ENCODE assay signal across 12 cellular contexts in the genomic region with DNA sequence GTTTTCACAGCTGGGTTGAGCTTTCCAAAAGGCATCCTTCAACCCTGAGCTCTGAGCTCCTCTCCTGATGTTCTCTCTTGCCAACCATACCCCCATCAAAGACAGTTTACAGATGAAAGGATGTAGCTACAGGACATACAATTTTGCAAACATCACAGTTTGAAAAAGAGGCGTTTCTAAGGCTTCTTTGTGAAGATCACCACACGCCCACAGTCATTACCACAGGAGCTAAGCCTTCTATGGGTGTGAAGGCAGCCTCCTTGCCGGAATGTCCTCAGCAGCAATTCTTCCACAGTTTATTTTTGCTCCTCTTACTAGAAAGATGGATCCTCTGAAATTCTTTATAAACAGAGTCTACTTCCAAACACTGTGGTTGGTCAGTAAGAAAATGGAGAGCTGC. TPM values are rescaled to one million over a fixed set of nuclear protein-coding genes. Genes with fewer than 3 reads are reported as not detected.
DNase-seq lines count a peak whose midpoint lies in the region; ATAC-seq and TF ChIP-seq lines count a peak whose summit lies in the region.
"Had no signal": no experiment of that assay in that cellular context is flagged by ENCODE, and none has a peak within 500 bp of the region (broad histone marks: within the 10 kb centered on the region; RNA-seq: fewer than 3 reads in every experiment).

No MANE protein-coding gene starts in this region.

- ATAC-seq in central memory CD8-positive, alpha-beta T cell (replicated peaks; ENCODE audit: extremely low read depth, poor library complexity, severe bottlenecking): peak; percentile 50
- no peak for ATAC-seq in GM21529 (IDR thresholded peaks at IDR 0.05; ENCODE audit: unreplicated experiment)
- ATAC-seq in HG02973 (IDR thresholded peaks at IDR 0.05; ENCODE audit: unreplicated experiment): no peak

- no peak for TF ChIP-seq RAD21 in neural cell (conservative IDR thresholded peaks at IDR 0.05)

- H3K27ac ChIP-seq in neural cell (ENCODE audit: low read length): no peak overlapping the region
- H3K27ac ChIP-seq: colonic mucosa had no signal

- H3K4me1 Mint-ChIP-seq in CD14-positive monocyte: peaks cover 88% of the 10 kb centered on the region
- no peaks in the 10 kb centered on the region for H3K4me1 Mint-ChIP-seq in central memory CD8-positive, alpha-beta T cell

- peaks cover 0 to 3% (median 0%) of the 10 kb centered on the region in 3 donors for H3K27me3 Mint-ChIP-seq in CD14-positive monocyte (ENCODE audit: low read depth in 3 of 3)
- peaks cover 8% of the 10 kb centered on the region for H3K27me3 Mint-ChIP-seq in central memory CD8-positive, alpha-beta T cell

- DNase-seq in CD14-positive monocyte (ENCODE audit: low spot score) (no peak), NCI-H2081 treated with DMSO at 0.1 percent for 48 hours (lab: John Stamatoyannopoulos, UW) (peak; percentile 47), ureter (ENCODE audit: low spot score) (no peak), SKM-1 treated with dmso at 0.1 percent for 144 hours (lab: John Stamatoyannopoulos, UW; ENCODE audit: unreplicated experiment) (no peak)
- DNase-seq in central memory CD8-positive, alpha-beta T cell (ENCODE audit: low spot score in 2 of 2): no peak
- DNase-seq: colonic mucosa; NCI-H510A; RPMI8226; stimulated activated CD4-positive, alpha-beta T cell treated with anti-CD3 and anti-CD28 coated beads, Interleukin-12 subunit alpha, Interleukin-12 subunit beta, amount 100 ng/mL, for 4 hours had no signal

- TF ChIP-seq CTCF in CD14-positive monocyte (IDR thresholded peaks at IDR 0.05) (no peak), neural cell (IDR thresholded peaks at IDR 0.05; ENCODE audit: poor library complexity, severe bottlenecking) (no peak)

- TF ChIP-seq EP300 in neural cell (conservative IDR thresholded peaks at IDR 0.05; ENCODE audit: poor library complexity, severe bottlenecking): no peak

- H3K9ac ChIP-seq in neural cell (ENCODE audit: low read length): no peak overlapping the region

- H3K36me3 ChIP-seq in neural cell (ENCODE audit: insufficient read depth, low read length): no peaks in the 10 kb centered on the region
- H3K36me3 ChIP-seq: colonic mucosa had no signal

- peak overlapping the region in 1 of 2 donors; percentile 30 for H3K4me3 Mint-ChIP-seq in CD14-positive monocyte
- H3K4me3 Mint-ChIP-seq in central memory CD8-positive, alpha-beta T cell: no peak overlapping the region

- intact Hi-C loops in CD14-positive monocyte (cut with micrococcal nuclease): no loop called here

- H4K20me1 ChIP-seq in neural cell (ENCODE audit: insufficient read depth): peaks cover 82% of the 10 kb centered on the region

- no peaks in the 10 kb centered on the region for H3K27me3 ChIP-seq in neural cell (ENCODE audit: insufficient read depth, low read depth, low read length)
- H3K27me3 ChIP-seq: colonic mucosa had no signal

- no peak overlapping the region for H2AFZ ChIP-seq in neural cell (ENCODE audit: low read depth, low read length)

- no peaks in the 10 kb centered on the region for H3K9me2 ChIP-seq in neural cell (ENCODE audit: insufficient read depth, low read length)

- peak overlapping the region; percentile 17 to 87 (median 68) for H3K27ac Mint-ChIP-seq in CD14-positive monocyte
- H3K27ac Mint-ChIP-seq in central memory CD8-positive, alpha-beta T cell (ENCODE audit: low read depth): no peak overlapping the region

- H3K9me3 ChIP-seq in neural cell (ENCODE audit: low read length): no peaks in the 10 kb centered on the region
- H3K9me3 ChIP-seq: colonic mucosa had no signal

- H3K4me3 ChIP-seq in neural cell (ENCODE audit: low read length): peak overlapping the region; percentile 77
- H3K4me3 ChIP-seq: colonic mucosa had no signal

- peak overlapping the region; percentile 7 for H3K4me2 ChIP-seq in neural cell (ENCODE audit: low read length)

- peaks cover 0 to 2% (median 0%) of the 10 kb centered on the region in 7 donors for H3K9me3 Mint-ChIP-seq in CD14-positive monocyte
- H3K9me3 Mint-ChIP-seq in central memory CD8-positive, alpha-beta T cell: no peaks in the 10 kb centered on the region

- peaks cover 100% of the 10 kb centered on the region for H3K79me2 ChIP-seq in neural cell (replicated peaks; ENCODE audit: insufficient read depth, low read length)

- H3K36me3 Mint-ChIP-seq in CD14-positive monocyte: peaks cover 35 to 41% of the 10 kb centered on the region in 2 donors
- H3K36me3 Mint-ChIP-seq in central memory CD8-positive, alpha-beta T cell (ENCODE audit: insufficient read depth): no peaks in the 10 kb centered on the region

- H3F3A ChIP-seq in neural cell (ENCODE audit: insufficient read depth, low read length, poor library complexity, severe bottlenecking): peaks cover 7% of the 10 kb centered on the region

TF ChIP-seq in neural cell, 6 proteins besides CTCF, POLR2A, EP300 and RAD21:
- TF ChIP-seq TAF1 (IDR thresholded peaks at IDR 0.05; ENCODE audit: low read depth): no peak
- TF ChIP-seq SMC3 (conservative IDR thresholded peaks at IDR 0.05; ENCODE audit: poor library complexity): no peak
- TF ChIP-seq, protein P1, sequence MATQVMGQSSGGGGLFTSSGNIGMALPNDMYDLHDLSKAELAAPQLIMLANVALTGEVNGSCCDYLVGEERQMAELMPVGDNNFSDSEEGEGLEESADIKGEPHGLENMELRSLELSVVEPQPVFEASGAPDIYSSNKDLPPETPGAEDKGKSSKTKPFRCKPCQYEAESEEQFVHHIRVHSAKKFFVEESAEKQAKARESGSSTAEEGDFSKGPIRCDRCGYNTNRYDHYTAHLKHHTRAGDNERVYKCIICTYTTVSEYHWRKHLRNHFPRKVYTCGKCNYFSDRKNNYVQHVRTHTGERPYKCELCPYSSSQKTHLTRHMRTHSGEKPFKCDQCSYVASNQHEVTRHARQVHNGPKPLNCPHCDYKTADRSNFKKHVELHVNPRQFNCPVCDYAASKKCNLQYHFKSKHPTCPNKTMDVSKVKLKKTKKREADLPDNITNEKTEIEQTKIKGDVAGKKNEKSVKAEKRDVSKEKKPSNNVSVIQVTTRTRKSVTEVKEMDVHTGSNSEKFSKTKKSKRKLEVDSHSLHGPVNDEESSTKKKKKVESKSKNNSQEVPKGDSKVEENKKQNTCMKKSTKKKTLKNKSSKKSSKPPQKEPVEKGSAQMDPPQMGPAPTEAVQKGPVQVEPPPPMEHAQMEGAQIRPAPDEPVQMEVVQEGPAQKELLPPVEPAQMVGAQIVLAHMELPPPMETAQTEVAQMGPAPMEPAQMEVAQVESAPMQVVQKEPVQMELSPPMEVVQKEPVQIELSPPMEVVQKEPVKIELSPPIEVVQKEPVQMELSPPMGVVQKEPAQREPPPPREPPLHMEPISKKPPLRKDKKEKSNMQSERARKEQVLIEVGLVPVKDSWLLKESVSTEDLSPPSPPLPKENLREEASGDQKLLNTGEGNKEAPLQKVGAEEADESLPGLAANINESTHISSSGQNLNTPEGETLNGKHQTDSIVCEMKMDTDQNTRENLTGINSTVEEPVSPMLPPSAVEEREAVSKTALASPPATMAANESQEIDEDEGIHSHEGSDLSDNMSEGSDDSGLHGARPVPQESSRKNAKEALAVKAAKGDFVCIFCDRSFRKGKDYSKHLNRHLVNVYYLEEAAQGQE (IDR thresholded peaks at IDR 0.05; ENCODE audit: borderline replicate concordance): no peak
- TF ChIP-seq EZH2 (IDR thresholded peaks at IDR 0.05; ENCODE audit: borderline replicate concordance, insufficient read depth, low read length, poor library complexity, severe bottlenecking): no peak

RNA-seq across cellular contexts. Expression of gene KLF7, which starts 9.7 kb away (rescaled TPM):
- polyA plus RNA-seq in CD14-positive monocyte (10 to 100 TPM in 1 of 2 donors, 1 to 10 TPM in 1; 9.4 to 10.3 TPM), neural cell (28.1 and 31.5 TPM in 2 replicates)
- 102 and 141 TPM in 2 replicates for polyA minus RNA-seq in neural cell
- 54.7 TPM for total RNA-seq in ureter
